ENCODE assay signal across 8 cellular contexts in the genomic region with DNA sequence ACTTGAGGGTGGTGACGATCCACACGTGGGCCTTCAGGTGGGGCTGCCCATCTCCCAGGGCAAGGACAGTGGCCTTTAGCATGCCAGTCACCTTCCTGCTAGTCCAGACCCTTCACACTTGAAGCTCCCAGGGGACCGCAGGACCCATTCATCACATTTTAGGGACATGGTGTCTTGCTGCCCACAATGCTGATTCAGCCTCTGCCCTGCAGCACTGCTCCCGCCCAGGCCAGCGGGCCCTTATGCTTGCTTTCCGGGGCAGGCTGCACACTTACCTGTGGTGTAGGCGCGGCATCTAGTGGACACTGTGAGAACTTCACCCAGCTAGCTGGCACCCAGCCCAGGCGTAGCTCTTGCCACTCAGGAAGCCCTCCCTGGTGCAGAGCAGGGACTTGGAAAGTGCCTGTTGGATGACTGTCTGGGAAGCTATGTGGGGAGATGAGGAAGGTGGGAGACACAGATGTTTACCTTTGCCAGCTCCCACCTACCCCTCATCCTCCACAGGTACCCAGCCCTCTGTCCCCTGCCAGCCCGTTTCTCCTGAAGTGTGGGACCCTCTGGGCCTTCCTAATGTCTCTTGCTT. TPM values are rescaled to one million over a fixed set of nuclear protein-coding genes. Genes with fewer than 3 reads are reported as not detected.
A peak's percentile ranks its signal among the peaks of the same experiment; 100 is the strongest.
DNase-seq lines count a peak whose midpoint lies in the region; ATAC-seq and TF ChIP-seq lines count a peak whose summit lies in the region.

No MANE protein-coding gene starts in this region.

- H3K4me2 ChIP-seq in OCI-LY3 (ENCODE audit: low read length) = peak overlapping the region; percentile 29

- TF ChIP-seq CTCF in OCI-LY3 (IDR thresholded peaks at IDR 0.05; ENCODE audit: low read depth, low read length) (peak; percentile 97), epithelial cell of proximal tubule (conservative IDR thresholded peaks at IDR 0.05; ENCODE audit: low read depth, low read length) (peak; percentile 94)

- ATAC-seq in GM19372 (IDR thresholded peaks at IDR 0.05; ENCODE audit: low read depth, unreplicated experiment) = peak; percentile 79

- H3K4me3 ChIP-seq in OCI-LY3 (ENCODE audit: low read length) = no peak overlapping the region
- no peak overlapping the region for H3K4me3 ChIP-seq in epithelial cell of proximal tubule (ENCODE audit: low read depth, low read length)

- no peaks in the 10 kb centered on the region for H4K20me1 ChIP-seq in OCI-LY3 (ENCODE audit: insufficient read depth, low read length)

- H3K9ac ChIP-seq in OCI-LY3 (ENCODE audit: low read length) = no peak overlapping the region

- peak overlapping the region; percentile 53; the same call in 1 of the 2 replicates for H2AFZ ChIP-seq in OCI-LY3 (ENCODE audit: low read depth, low read length)

- peaks cover 3% of the 10 kb centered on the region; the same call in 1 of the 2 replicates for H3K4me1 ChIP-seq in OCI-LY3 (ENCODE audit: low read length)

- H3K27ac ChIP-seq in OCI-LY3 (ENCODE audit: low read length) = no peak overlapping the region

- no peaks in the 10 kb centered on the region for H3K9me3 ChIP-seq in OCI-LY3 (ENCODE audit: insufficient read depth, low read length)

- H3K36me3 ChIP-seq in OCI-LY3 (replicated peaks; ENCODE audit: low read depth, low read length) = no peaks in the 10 kb centered on the region

- peaks cover 32% of the 10 kb centered on the region for H3K27me3 ChIP-seq in OCI-LY3 (ENCODE audit: low read depth, low read length)

- DNase-seq in C1 segment of cervical spinal cord (lab: John Stamatoyannopoulos, UW) = peak; percentile 14 to 85 (median 66)
- DNase-seq in HUDEP-2 (lab: John Stamatoyannopoulos, UW; ENCODE audit: unreplicated experiment in 76 of 76) = peak in 72 of 76 experiments; percentile 1 to 90 (median 64)
- DNase-seq in activated CD8-positive, alpha-beta memory T cell treated with anti-CD3 and anti-CD28 coated beads, Interleukin-2, amount 50 U/mL, for 48 hours = peak; percentile 91
- DNase-seq in epithelial cell of proximal tubule (ENCODE audit: low read depth) = no peak
- DNase-seq in myocyte (ENCODE audit: low read depth) = peak; percentile 81
- peak; percentile 89 for DNase-seq in stimulated activated CD8-positive, alpha-beta memory T cell treated with anti-CD3 and anti-CD28 coated beads, Interleukin-4, amount 100 ng/mL, for 48 hours

- H3K79me2 ChIP-seq in OCI-LY3 (ENCODE audit: low read length) = no peaks in the 10 kb centered on the region

RNA-seq across cellular contexts. Expression of a gene that starts 26.3 kb away (rescaled TPM):
- 15.4 and 16.3 TPM in 2 replicates for total RNA-seq in epithelial cell of proximal tubule
- total RNA-seq in myocyte = 25.5 and 36.1 TPM in 2 replicates
- polyA plus RNA-seq in myocyte (2012) = 21.6 TPM
